In genomic region chr3:48436477-48436787, GRCh38 we compare ENCODE assay signal across 20 cellular contexts. TPM values are rescaled to one million over a fixed set of nuclear protein-coding genes. Genes with fewer than 3 reads are reported as not detected.
DNase-seq lines count a peak whose midpoint lies in the region; ATAC-seq and TF ChIP-seq lines count a peak whose summit lies in the region.
"Had no signal": no experiment of that assay in that cellular context is flagged by ENCODE, and none has a peak within 500 bp of the region (broad histone marks: within the 10 kb centered on the region; RNA-seq: fewer than 3 reads in every experiment).

No MANE protein-coding gene starts in this region.

- H3K27ac Mint-ChIP-seq in endodermal cell: no peak overlapping the region
- no peak overlapping the region for H3K27ac Mint-ChIP-seq in stimulated activated naive B cell treated with anti-CD40 and anti-IgM and Interleukin-4, amounts not matched to agents 10 μg/mL and 1 μg/mL and 100 μg/mL, for 72 hours
- H3K27ac Mint-ChIP-seq: activated CD8-positive, alpha-beta T cell treated with anti-CD3 and anti-CD28 coated beads for 36 hours; activated naive CD4-positive, alpha-beta T cell treated with anti-CD3 and anti-CD28 coated beads, Interleukin-2, amount 50 U/mL, for 72 hours; activated T-helper 17 cell treated with anti-CD3 and anti-CD28 coated beads, Interleukin-2, amount 50 U/mL, for 72 hours; effector memory CD8-positive, alpha-beta T cell; neural progenitor cell; stimulated activated naive CD8-positive, alpha-beta T cell treated with anti-CD3 and anti-CD28 coated beads, Interleukin-15, amount 100 ng/mL, for 72 hours; type B pancreatic cell had no signal

- no peaks in the 10 kb centered on the region for H3F3A ChIP-seq in OCI-LY1 (ENCODE audit: insufficient read depth, low read length)

- H3K9ac ChIP-seq in BLaER1 treated with 17β-estradiol and CSF1 and Interleukin-3, amounts not matched to agents 10 nM and 100 nM: peak overlapping the region in 9 of 11 experiments; percentile 7 to 65 (median 33); a peak in 9 of 22 replicates
- H3K9ac ChIP-seq in OCI-LY1 (ENCODE audit: low read length): no peak overlapping the region
- H3K9ac ChIP-seq in endodermal cell (ENCODE audit: extremely low read depth, low read length, poor library complexity, severe bottlenecking): no peak overlapping the region
- H3K9ac ChIP-seq: neural progenitor cell had no signal

- ATAC-seq in gastroesophageal sphincter: no peak
- ATAC-seq in stimulated activated naive B cell treated with anti-CD40 and anti-IgM and Interleukin-4, amounts not matched to agents 10 μg/mL and 1 μg/mL and 100 μg/mL, for 72 hours (replicated peaks): no peak

- peaks cover 26 to 37% (median 32%) of the 10 kb centered on the region in 11 experiments for H3K36me3 ChIP-seq in BLaER1 treated with 17β-estradiol and CSF1 and Interleukin-3, amounts not matched to agents 10 nM and 100 nM
- H3K36me3 ChIP-seq in OCI-LY1 (ENCODE audit: insufficient read depth, low read length): peaks cover 38% of the 10 kb centered on the region
- H3K36me3 ChIP-seq in gastroesophageal sphincter: peaks cover 0 to 17% of the 10 kb centered on the region in 2 donors
- peaks cover 0 to 20% (median 6%) of the 10 kb centered on the region in 4 donors for H3K36me3 ChIP-seq in sigmoid colon
- H3K36me3 ChIP-seq in endodermal cell (ENCODE audit: control insufficient read depth, insufficient read depth, low read length): peaks cover 35% of the 10 kb centered on the region
- H3K36me3 ChIP-seq: cardiac muscle cell, neural progenitor cell had no signal

- TF ChIP-seq EP300 in gastroesophageal sphincter (IDR thresholded peaks at IDR 0.05): no peak
- no peak for TF ChIP-seq EP300 in sigmoid colon (IDR thresholded peaks at IDR 0.05)

- H3K9me3 ChIP-seq in BLaER1 treated with 17β-estradiol and CSF1 and Interleukin-3, amounts not matched to agents 10 nM and 100 nM (replicated peaks in 1 of 11): no peaks in the 10 kb centered on the region
- H3K9me3 ChIP-seq in OCI-LY1 (ENCODE audit: low read length): no peaks in the 10 kb centered on the region
- no peaks in the 10 kb centered on the region for H3K9me3 ChIP-seq in gastroesophageal sphincter
- no peaks in the 10 kb centered on the region for H3K9me3 ChIP-seq in sigmoid colon
- H3K9me3 ChIP-seq in endodermal cell (ENCODE audit: control insufficient read depth, low read length): no peaks in the 10 kb centered on the region
- H3K9me3 ChIP-seq: psoas muscle had no signal

- TF ChIP-seq CTCF in OCI-LY1 (IDR thresholded peaks at IDR 0.05; ENCODE audit: low read length): no peak
- TF ChIP-seq CTCF in gastroesophageal sphincter (IDR thresholded peaks at IDR 0.05): no peak
- TF ChIP-seq CTCF in sigmoid colon (IDR thresholded peaks at IDR 0.05): no peak
- TF ChIP-seq CTCF in endodermal cell (conservative IDR thresholded peaks at IDR 0.05): no peak

- peaks cover 37 to 56% (median 43%) of the 10 kb centered on the region in 10 experiments for H3K4me1 ChIP-seq in BLaER1 treated with 17β-estradiol and CSF1 and Interleukin-3, amounts not matched to agents 10 nM and 100 nM
- H3K4me1 ChIP-seq in OCI-LY1 (ENCODE audit: insufficient read depth, low read length, severe bottlenecking) (peaks cover 43% of the 10 kb centered on the region), gastroesophageal sphincter (peaks cover 2 to 64% (median 29%) of the 10 kb centered on the region in 3 donors), sigmoid colon (peaks cover 0 to 46% (median 27%) of the 10 kb centered on the region in 4 donors), endodermal cell (ENCODE audit: control insufficient read depth, insufficient read depth, low read length) (no peaks in the 10 kb centered on the region)

- H3K36me3 Mint-ChIP-seq in endodermal cell (ENCODE audit: low read depth): peaks cover 30% of the 10 kb centered on the region
- H3K36me3 Mint-ChIP-seq in stimulated activated naive B cell treated with anti-CD40 and anti-IgM and Interleukin-4, amounts not matched to agents 10 μg/mL and 1 μg/mL and 100 μg/mL, for 72 hours: peaks cover 21 to 50% of the 10 kb centered on the region in 2 donors

- H3K4me3 Mint-ChIP-seq in endodermal cell: no peak overlapping the region
- no peak overlapping the region for H3K4me3 Mint-ChIP-seq in stimulated activated naive B cell treated with anti-CD40 and anti-IgM and Interleukin-4, amounts not matched to agents 10 μg/mL and 1 μg/mL and 100 μg/mL, for 72 hours
- H3K4me3 Mint-ChIP-seq: activated CD8-positive, alpha-beta T cell treated with anti-CD3 and anti-CD28 coated beads for 36 hours; activated T-helper 17 cell treated with anti-CD3 and anti-CD28 coated beads, Interleukin-2, amount 50 U/mL, for 72 hours; effector memory CD8-positive, alpha-beta T cell; neural progenitor cell; stimulated activated naive CD8-positive, alpha-beta T cell treated with anti-CD3 and anti-CD28 coated beads, Interleukin-15, amount 100 ng/mL, for 72 hours; type B pancreatic cell had no signal

- no peaks in the 10 kb centered on the region for H3K27me3 ChIP-seq in BLaER1 treated with 17β-estradiol and CSF1 and Interleukin-3, amounts not matched to agents 10 nM and 100 nM
- no peaks in the 10 kb centered on the region for H3K27me3 ChIP-seq in OCI-LY1 (ENCODE audit: insufficient read depth, low read length)
- no peaks in the 10 kb centered on the region for H3K27me3 ChIP-seq in gastroesophageal sphincter
- no peaks in the 10 kb centered on the region for H3K27me3 ChIP-seq in sigmoid colon
- H3K27me3 ChIP-seq in endodermal cell (ENCODE audit: control insufficient read depth, insufficient read depth, low read length, poor library complexity, severe bottlenecking): no peaks in the 10 kb centered on the region
- H3K27me3 ChIP-seq: cardiac muscle cell, neural progenitor cell had no signal

- H4K20me1 ChIP-seq in BLaER1 treated with 17β-estradiol and CSF1 and Interleukin-3, amounts not matched to agents 10 nM and 100 nM: peaks cover 3 to 22% (median 7%) of the 10 kb centered on the region in 11 experiments; a peak in 19 of 22 replicates
- H4K20me1 ChIP-seq in OCI-LY1 (ENCODE audit: insufficient read depth, low read length): no peaks in the 10 kb centered on the region

- H3K9me3 Mint-ChIP-seq in endodermal cell: no peaks in the 10 kb centered on the region
- no peaks in the 10 kb centered on the region for H3K9me3 Mint-ChIP-seq in stimulated activated naive B cell treated with anti-CD40 and anti-IgM and Interleukin-4, amounts not matched to agents 10 μg/mL and 1 μg/mL and 100 μg/mL, for 72 hours
- H3K9me3 Mint-ChIP-seq: activated CD8-positive, alpha-beta T cell treated with anti-CD3 and anti-CD28 coated beads for 36 hours; activated naive CD4-positive, alpha-beta T cell treated with anti-CD3 and anti-CD28 coated beads, Interleukin-2, amount 50 U/mL, for 72 hours; activated T-helper 17 cell treated with anti-CD3 and anti-CD28 coated beads, Interleukin-2, amount 50 U/mL, for 72 hours; effector memory CD8-positive, alpha-beta T cell; neural progenitor cell; stimulated activated naive CD8-positive, alpha-beta T cell treated with anti-CD3 and anti-CD28 coated beads, Interleukin-15, amount 100 ng/mL, for 72 hours; type B pancreatic cell had no signal

- 50% methylated on average over 1 of the region's 1 CpG for WGBS in gastroesophageal sphincter (ENCODE audit: low coverage in 1 of 2), 2 donors
- WGBS in sigmoid colon, 2 donors: 77 to 91% methylated on average over 1 of the region's 1 CpG
- WGBS in endodermal cell (ENCODE audit: insufficient coverage in 1 of 2, insufficient read length in 1 of 2), 2 experiments: 29 to 46% methylated on average over 1 of the region's 1 CpG

- H3K79me2 ChIP-seq in OCI-LY1 (ENCODE audit: insufficient read depth, low read length): peaks cover 11% of the 10 kb centered on the region

- DNase-seq in sigmoid colon (no peak), endodermal cell (no peak)
- DNase-seq in activated CD4-positive, alpha-beta T cell treated with anti-CD3 and anti-CD28 coated beads for 4 hours: no peak
- no peak for DNase-seq in stimulated activated naive B cell treated with anti-CD40 and anti-IgM and Interleukin-4, amounts not matched to agents 10 μg/mL and 1 μg/mL and 100 μg/mL, for 72 hours
- no peak for DNase-seq in stimulated activated CD4-positive, alpha-beta T cell treated with anti-CD3 and anti-CD28 coated beads, Interleukin-1b, Interleukin-23, amount 100 ng/mL, for 48 hours
- DNase-seq: cortex of kidney, foreskin melanocyte had no signal

- H3K27ac ChIP-seq in BLaER1 treated with 17β-estradiol and CSF1 and Interleukin-3, amounts not matched to agents 10 nM and 100 nM: peak overlapping the region in 5 of 11 experiments; percentile 14 to 40 (median 34); a peak in 7 of 22 replicates
- H3K27ac ChIP-seq in OCI-LY1 (ENCODE audit: low read depth, low read length, poor library complexity, severe bottlenecking): peak overlapping the region; percentile 15
- H3K27ac ChIP-seq in gastroesophageal sphincter: peak overlapping the region in 3 of 4 donors; percentile 59 to 99 (median 98)
- peak overlapping the region; percentile 68 to 96 (median 93) for H3K27ac ChIP-seq in sigmoid colon
- no peak overlapping the region for H3K27ac ChIP-seq in endodermal cell (ENCODE audit: low read depth, low read length)
- H3K27ac ChIP-seq: cardiac muscle cell, neural progenitor cell, psoas muscle had no signal

- H3K9me2 ChIP-seq in OCI-LY1 (ENCODE audit: low read depth, low read length): no peaks in the 10 kb centered on the region

- H3K4me1 Mint-ChIP-seq in endodermal cell: peaks cover 5% of the 10 kb centered on the region
- peaks cover 6 to 22% of the 10 kb centered on the region in 2 donors for H3K4me1 Mint-ChIP-seq in stimulated activated naive B cell treated with anti-CD40 and anti-IgM and Interleukin-4, amounts not matched to agents 10 μg/mL and 1 μg/mL and 100 μg/mL, for 72 hours

- H3K4me3 ChIP-seq in BLaER1 treated with 17β-estradiol and CSF1 and Interleukin-3, amounts not matched to agents 10 nM and 100 nM: no peak overlapping the region
- H3K4me3 ChIP-seq in OCI-LY1 (ENCODE audit: low read depth, low read length, poor library complexity, severe bottlenecking) (no peak overlapping the region), gastroesophageal sphincter (no peak overlapping the region), sigmoid colon (no peak overlapping the region), endodermal cell (ENCODE audit: low read length) (no peak overlapping the region)
- H3K4me3 ChIP-seq: cardiac muscle cell, lung, neural progenitor cell, psoas muscle had no signal

- TF ChIP-seq POLR2A in gastroesophageal sphincter (IDR thresholded peaks at IDR 0.05) (no peak), sigmoid colon (IDR thresholded peaks at IDR 0.05) (no peak)

- intact Hi-C loops in sigmoid colon (cut with DNase I): loop anchor here (1.0 to 10.0 kb wide), 3 partner anchors 163 to 242 kb away; no protein-coding TSS in a partner anchor

- H3K4me2 ChIP-seq in BLaER1 treated with 17β-estradiol and CSF1 and Interleukin-3, amounts not matched to agents 10 nM and 100 nM: peak overlapping the region; percentile 1 to 67 (median 55); a peak in 18 of 22 replicates
- H3K4me2 ChIP-seq in OCI-LY1 (ENCODE audit: low read length): peak overlapping the region; percentile 8; the same call in 1 of the 2 replicates
- H3K4me2 ChIP-seq: neural progenitor cell had no signal

- H3K27me3 Mint-ChIP-seq in endodermal cell (ENCODE audit: insufficient read depth): no peaks in the 10 kb centered on the region
- no peaks in the 10 kb centered on the region for H3K27me3 Mint-ChIP-seq in stimulated activated naive B cell treated with anti-CD40 and anti-IgM and Interleukin-4, amounts not matched to agents 10 μg/mL and 1 μg/mL and 100 μg/mL, for 72 hours
- H3K27me3 Mint-ChIP-seq: activated CD8-positive, alpha-beta T cell treated with anti-CD3 and anti-CD28 coated beads for 36 hours; activated T-helper 17 cell treated with anti-CD3 and anti-CD28 coated beads, Interleukin-2, amount 50 U/mL, for 72 hours; effector memory CD8-positive, alpha-beta T cell; stimulated activated naive CD8-positive, alpha-beta T cell treated with anti-CD3 and anti-CD28 coated beads, Interleukin-15, amount 100 ng/mL, for 72 hours; type B pancreatic cell had no signal

- no peak overlapping the region for H2AFZ ChIP-seq in OCI-LY1 (ENCODE audit: low read length)
- H2AFZ ChIP-seq: neural progenitor cell had no signal

RNA-seq across cellular contexts. Expression of gene CCDC51, which starts 3.5 kb away (rescaled TPM):
- total RNA-seq in gastroesophageal sphincter (10 to 100 TPM; 10.2 to 32.6 (median 26.3) TPM), sigmoid colon (10 to 100 TPM in 3 of 4 donors, 1 to 10 TPM in 1; 9.4 to 22.5 (median 13.1) TPM), endodermal cell (10 to 100 TPM; 14.5 to 14.6 TPM)
- 10 to 100 TPM; 12.7 to 21.6 (median 18.6) TPM for polyA plus RNA-seq in sigmoid colon
- polyA plus RNA-seq in endodermal cell (2013, experiment 1 of 2): 15.2 TPM
- 14.4 TPM for polyA plus RNA-seq in endodermal cell (2013, experiment 2 of 2)

RNA-seq across cellular contexts. Expression of gene TMA7, which starts 3.6 kb away (rescaled TPM):
- total RNA-seq in gastroesophageal sphincter (100 to 1,000 TPM; 200 to 329 (median 260) TPM), sigmoid colon (100 to 1,000 TPM; 146 to 352 (median 244) TPM), endodermal cell (100 to 1,000 TPM; 290 to 326 TPM)
- 100 to 1,000 TPM; 419 to 762 (median 624) TPM for polyA plus RNA-seq in sigmoid colon
- polyA plus RNA-seq in endodermal cell (2013, experiment 1 of 2): 420 TPM
- polyA plus RNA-seq in endodermal cell (2013, experiment 2 of 2): 414 TPM

RNA-seq across cellular contexts. Expression of gene PLXNB1, which starts 6.5 kb away (rescaled TPM):
- 100 to 1,000 TPM; 125 to 186 (median 147) TPM for total RNA-seq in gastroesophageal sphincter
- 100 to 1,000 TPM in 1 of 4 donors, 10 to 100 TPM in 3; 59.9 to 162 (median 79.7) TPM for total RNA-seq in sigmoid colon
- polyA plus RNA-seq in sigmoid colon: 10 to 100 TPM; 10.2 to 88.0 (median 10.4) TPM
- 100 to 1,000 TPM; 175 to 216 TPM for total RNA-seq in endodermal cell
- 165 TPM for polyA plus RNA-seq in endodermal cell (2013, experiment 1 of 2)
- 157 TPM for polyA plus RNA-seq in endodermal cell (2013, experiment 2 of 2)

RNA-seq across cellular contexts. Expression of gene ATRIP, which starts 10.1 kb away (rescaled TPM):
- total RNA-seq in gastroesophageal sphincter (1 to 10 TPM; 3.0 to 6.8 (median 5.2) TPM), sigmoid colon (1 to 10 TPM; 3.4 to 9.4 (median 5.2) TPM), endodermal cell (10 to 100 TPM; 11.7 to 16.1 TPM)
- polyA plus RNA-seq in sigmoid colon: 1 to 10 TPM; 1.8 to 6.2 (median 2.4) TPM
- polyA plus RNA-seq in endodermal cell (2013, experiment 1 of 2): 11.6 TPM
- polyA plus RNA-seq in endodermal cell (2013, experiment 2 of 2): 15.2 TPM

Comparison
In these comparisons a context has a peak if more than half of its experiments do, and no peak if none do; other contexts are left out.
1. H3K9ac ChIP-seq: peak in BLaER1 treated with 17β-estradiol and CSF1 and Interleukin-3, amounts not matched to agents 10 nM and 100 nM (9 of 11); none in OCI-LY1 (single experiment) and endodermal cell (single experiment).